In the genomic region with DNA sequence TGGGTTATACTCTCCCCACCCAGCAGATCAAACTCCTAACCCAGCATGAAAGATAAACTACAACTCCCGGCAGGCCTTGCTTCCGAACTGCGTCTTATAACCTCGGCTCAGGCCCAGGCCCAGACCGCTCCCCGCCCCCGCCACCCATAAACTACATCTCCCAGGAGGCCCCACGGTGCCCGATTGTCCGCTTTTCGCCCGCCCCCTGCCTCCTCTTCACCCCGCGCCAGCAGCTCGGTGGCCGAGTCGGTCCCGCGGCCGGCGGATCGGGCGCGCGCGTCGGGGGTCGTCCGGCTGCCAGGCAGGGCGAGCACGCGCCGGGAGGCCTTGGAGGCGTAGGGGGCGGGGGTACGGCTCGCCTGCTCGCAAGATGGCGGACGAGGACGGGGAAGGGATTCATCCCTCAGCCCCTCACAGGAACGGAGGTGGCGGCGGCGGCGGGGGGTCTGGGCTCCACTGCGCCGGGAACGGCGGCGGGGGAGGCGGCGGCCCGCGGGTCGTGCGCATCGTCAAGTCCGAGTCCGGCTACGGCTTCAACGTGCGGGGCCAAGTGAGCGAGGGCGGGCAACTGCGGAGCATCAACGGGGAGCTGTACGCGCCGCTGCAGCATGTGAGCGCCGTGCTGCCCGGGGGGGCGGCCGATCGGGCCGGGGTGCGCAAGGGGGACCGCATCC, we compare ENCODE assay signal across 1 cellular context.
TF ChIP-seq lines count a peak whose summit lies in the region.

Gene SNX27 (plus strand): TSS at position 219 of the 674 bp plus-strand sequence. CDS start 152 bp downstream, at position 371.

TF ChIP-seq in H1, 55 proteins besides CTCF, POLR2A, EP300 and RAD21:
- TF ChIP-seq, protein P1, sequence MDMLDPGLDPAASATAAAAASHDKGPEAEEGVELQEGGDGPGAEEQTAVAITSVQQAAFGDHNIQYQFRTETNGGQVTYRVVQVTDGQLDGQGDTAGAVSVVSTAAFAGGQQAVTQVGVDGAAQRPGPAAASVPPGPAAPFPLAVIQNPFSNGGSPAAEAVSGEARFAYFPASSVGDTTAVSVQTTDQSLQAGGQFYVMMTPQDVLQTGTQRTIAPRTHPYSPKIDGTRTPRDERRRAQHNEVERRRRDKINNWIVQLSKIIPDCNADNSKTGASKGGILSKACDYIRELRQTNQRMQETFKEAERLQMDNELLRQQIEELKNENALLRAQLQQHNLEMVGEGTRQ (IDR thresholded peaks at IDR 0.05; ENCODE audit: low read length): no peak
- TF ChIP-seq RNF2 (IDR thresholded peaks at IDR 0.05; ENCODE audit: borderline replicate concordance, low read depth, low read length, missing control alignments, poor library complexity, severe bottlenecking) (no peak), CBX8 (IDR thresholded peaks at IDR 0.05; ENCODE audit: borderline replicate concordance, low read depth, low read length) (no peak), SP2 (IDR thresholded peaks at IDR 0.05; ENCODE audit: low read length) (no peak), TAF1 (IDR thresholded peaks at IDR 0.05; ENCODE audit: low read depth, low read length) (peak; percentile 84), JUND (IDR thresholded peaks at IDR 0.05; ENCODE audit: low read length) (no peak; the same call in 1 of the 2 replicates), GABPA (IDR thresholded peaks at IDR 0.05; ENCODE audit: borderline replicate concordance, insufficient read depth, low read length) (no peak), CTBP2 (IDR thresholded peaks at IDR 0.05; ENCODE audit: borderline replicate concordance, insufficient read depth, insufficient read length, low read length) (no peak), CBX5 (IDR thresholded peaks at IDR 0.05; ENCODE audit: low read depth, low read length) (no peak), HDAC6 (IDR thresholded peaks at IDR 0.05; ENCODE audit: low read depth, low read length) (no peak), HDAC2 (IDR thresholded peaks at IDR 0.05; ENCODE audit: borderline replicate concordance in 1 of 2, low read depth in 2 of 2, low read length in 2 of 2) (no peak), SUZ12 (IDR thresholded peaks at IDR 0.05; ENCODE audit: low read length) (no peak), RBBP5 (IDR thresholded peaks at IDR 0.05; ENCODE audit: borderline replicate concordance, low read depth, low read length) (peak; percentile 95; the same call in 1 of the 2 replicates), CEBPB (IDR thresholded peaks at IDR 0.05; ENCODE audit: low read depth, low read length) (no peak), TAF7 (optimal IDR thresholded peaks at IDR 0.05; ENCODE audit: borderline replicate concordance, low read depth, low read length) (peak; percentile 52), ATF3 (IDR thresholded peaks at IDR 0.05; ENCODE audit: insufficient read depth, low read depth, low read length) (no peak), TCF12 (IDR thresholded peaks at IDR 0.05; ENCODE audit: low read depth, low read length) (no peak), SIX5 (IDR thresholded peaks at IDR 0.05; ENCODE audit: low read depth, low read length) (peak; percentile 92), POU5F1 (IDR thresholded peaks at IDR 0.05; ENCODE audit: low read depth, low read length) (no peak), NRF1 (IDR thresholded peaks at IDR 0.05; ENCODE audit: low read depth, low read length) (no peak), EZH2 (IDR thresholded peaks at IDR 0.05; ENCODE audit: low read depth, low read length, severe bottlenecking) (no peak), SP1 (IDR thresholded peaks at IDR 0.05; ENCODE audit: low read depth, low read length) (0 out of 2 replicates have a peak, but pooled peaks have one; percentile 26), MAX (IDR thresholded peaks at IDR 0.05) (no peak), CREB1 (IDR thresholded peaks at IDR 0.05) (peak; percentile 80), KDM4A (IDR thresholded peaks at IDR 0.05; ENCODE audit: low read depth, low read length, severe bottlenecking) (peak; percentile 41), SP4 (IDR thresholded peaks at IDR 0.05; ENCODE audit: low read length) (no peak), BACH1 (IDR thresholded peaks at IDR 0.05; ENCODE audit: low read length) (no peak), CHD1 (IDR thresholded peaks at IDR 0.05; ENCODE audit: low read depth, low read length) (no peak), JUN (IDR thresholded peaks at IDR 0.05; ENCODE audit: low read depth, low read length) (no peak), KDM5A (IDR thresholded peaks at IDR 0.05; ENCODE audit: low read length) (peak; percentile 56; the same call in 1 of the 2 replicates), YY1 (IDR thresholded peaks at IDR 0.05; ENCODE audit: low read depth, low read length) (peak; percentile 91), ASH2L (IDR thresholded peaks at IDR 0.05; ENCODE audit: low read length) (peak; percentile 94), POLR2AphosphoS5 (IDR thresholded peaks at IDR 0.05; ENCODE audit: low read depth, low read length) (peak; percentile 69; the same call in 1 of the 2 replicates), GTF2F1 (IDR thresholded peaks at IDR 0.05; ENCODE audit: borderline replicate concordance, low read depth, low read length) (no peak), MAFK (IDR thresholded peaks at IDR 0.05; ENCODE audit: low read depth, low read length) (no peak), RXRA (IDR thresholded peaks at IDR 0.05; ENCODE audit: insufficient read depth, low read depth, low read length) (no peak), SIRT6 (IDR thresholded peaks at IDR 0.05; ENCODE audit: low read length) (no peak), FOSL1 (IDR thresholded peaks at IDR 0.05; ENCODE audit: insufficient read depth, low read depth, low read length) (0 out of 2 replicates have a peak, but pooled peaks have one; percentile 8), RFX5 (IDR thresholded peaks at IDR 0.05; ENCODE audit: borderline replicate concordance, low read depth, low read length) (no peak), KDM1A (IDR thresholded peaks at IDR 0.05; ENCODE audit: borderline replicate concordance, low read length) (no peak), EGR1 (IDR thresholded peaks at IDR 0.05; ENCODE audit: borderline replicate concordance, low read depth, low read length) (peak; percentile 90; the same call in 1 of the 2 replicates), SAP30 (IDR thresholded peaks at IDR 0.05; ENCODE audit: insufficient read depth, insufficient replicate concordance, low read length) (no peak), TBP (IDR thresholded peaks at IDR 0.05; ENCODE audit: low read depth, low read length) (peak; percentile 30; the same call in 1 of the 2 replicates), CHD2 (IDR thresholded peaks at IDR 0.05; ENCODE audit: low read length) (no peak), TEAD4 (IDR thresholded peaks at IDR 0.05; ENCODE audit: low read depth, low read length) (no peak), SIN3A (conservative IDR thresholded peaks at IDR 0.05 in 1 of 2, IDR thresholded peaks at IDR 0.05 in 1 of 2; ENCODE audit: low read depth in 1 of 2, low read length in 2 of 2) (no peak; a peak in 1 of 4 replicates), BRCA1 (IDR thresholded peaks at IDR 0.05; ENCODE audit: low read depth, low read length) (no peak), PHF8 (conservative IDR thresholded peaks at IDR 0.05; ENCODE audit: low read depth, low read length) (peak; percentile 81), NANOG (IDR thresholded peaks at IDR 0.05; ENCODE audit: insufficient read depth, low read depth, low read length, poor library complexity, severe bottlenecking) (no peak), SRF (IDR thresholded peaks at IDR 0.05; ENCODE audit: low read depth, low read length) (no peak), BCL11A (IDR thresholded peaks at IDR 0.05; ENCODE audit: low read depth in 2 of 2, low read length in 2 of 2) (no peak), ZNF274 (IDR thresholded peaks at IDR 0.05; ENCODE audit: borderline replicate concordance, extremely low read depth, low read length) (no peak)
- TF ChIP-seq, protein P2, sequence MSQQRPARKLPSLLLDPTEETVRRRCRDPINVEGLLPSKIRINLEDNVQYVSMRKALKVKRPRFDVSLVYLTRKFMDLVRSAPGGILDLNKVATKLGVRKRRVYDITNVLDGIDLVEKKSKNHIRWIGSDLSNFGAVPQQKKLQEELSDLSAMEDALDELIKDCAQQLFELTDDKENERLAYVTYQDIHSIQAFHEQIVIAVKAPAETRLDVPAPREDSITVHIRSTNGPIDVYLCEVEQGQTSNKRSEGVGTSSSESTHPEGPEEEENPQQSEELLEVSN (IDR thresholded peaks at IDR 0.05): no peak
- TF ChIP-seq, protein P3, sequence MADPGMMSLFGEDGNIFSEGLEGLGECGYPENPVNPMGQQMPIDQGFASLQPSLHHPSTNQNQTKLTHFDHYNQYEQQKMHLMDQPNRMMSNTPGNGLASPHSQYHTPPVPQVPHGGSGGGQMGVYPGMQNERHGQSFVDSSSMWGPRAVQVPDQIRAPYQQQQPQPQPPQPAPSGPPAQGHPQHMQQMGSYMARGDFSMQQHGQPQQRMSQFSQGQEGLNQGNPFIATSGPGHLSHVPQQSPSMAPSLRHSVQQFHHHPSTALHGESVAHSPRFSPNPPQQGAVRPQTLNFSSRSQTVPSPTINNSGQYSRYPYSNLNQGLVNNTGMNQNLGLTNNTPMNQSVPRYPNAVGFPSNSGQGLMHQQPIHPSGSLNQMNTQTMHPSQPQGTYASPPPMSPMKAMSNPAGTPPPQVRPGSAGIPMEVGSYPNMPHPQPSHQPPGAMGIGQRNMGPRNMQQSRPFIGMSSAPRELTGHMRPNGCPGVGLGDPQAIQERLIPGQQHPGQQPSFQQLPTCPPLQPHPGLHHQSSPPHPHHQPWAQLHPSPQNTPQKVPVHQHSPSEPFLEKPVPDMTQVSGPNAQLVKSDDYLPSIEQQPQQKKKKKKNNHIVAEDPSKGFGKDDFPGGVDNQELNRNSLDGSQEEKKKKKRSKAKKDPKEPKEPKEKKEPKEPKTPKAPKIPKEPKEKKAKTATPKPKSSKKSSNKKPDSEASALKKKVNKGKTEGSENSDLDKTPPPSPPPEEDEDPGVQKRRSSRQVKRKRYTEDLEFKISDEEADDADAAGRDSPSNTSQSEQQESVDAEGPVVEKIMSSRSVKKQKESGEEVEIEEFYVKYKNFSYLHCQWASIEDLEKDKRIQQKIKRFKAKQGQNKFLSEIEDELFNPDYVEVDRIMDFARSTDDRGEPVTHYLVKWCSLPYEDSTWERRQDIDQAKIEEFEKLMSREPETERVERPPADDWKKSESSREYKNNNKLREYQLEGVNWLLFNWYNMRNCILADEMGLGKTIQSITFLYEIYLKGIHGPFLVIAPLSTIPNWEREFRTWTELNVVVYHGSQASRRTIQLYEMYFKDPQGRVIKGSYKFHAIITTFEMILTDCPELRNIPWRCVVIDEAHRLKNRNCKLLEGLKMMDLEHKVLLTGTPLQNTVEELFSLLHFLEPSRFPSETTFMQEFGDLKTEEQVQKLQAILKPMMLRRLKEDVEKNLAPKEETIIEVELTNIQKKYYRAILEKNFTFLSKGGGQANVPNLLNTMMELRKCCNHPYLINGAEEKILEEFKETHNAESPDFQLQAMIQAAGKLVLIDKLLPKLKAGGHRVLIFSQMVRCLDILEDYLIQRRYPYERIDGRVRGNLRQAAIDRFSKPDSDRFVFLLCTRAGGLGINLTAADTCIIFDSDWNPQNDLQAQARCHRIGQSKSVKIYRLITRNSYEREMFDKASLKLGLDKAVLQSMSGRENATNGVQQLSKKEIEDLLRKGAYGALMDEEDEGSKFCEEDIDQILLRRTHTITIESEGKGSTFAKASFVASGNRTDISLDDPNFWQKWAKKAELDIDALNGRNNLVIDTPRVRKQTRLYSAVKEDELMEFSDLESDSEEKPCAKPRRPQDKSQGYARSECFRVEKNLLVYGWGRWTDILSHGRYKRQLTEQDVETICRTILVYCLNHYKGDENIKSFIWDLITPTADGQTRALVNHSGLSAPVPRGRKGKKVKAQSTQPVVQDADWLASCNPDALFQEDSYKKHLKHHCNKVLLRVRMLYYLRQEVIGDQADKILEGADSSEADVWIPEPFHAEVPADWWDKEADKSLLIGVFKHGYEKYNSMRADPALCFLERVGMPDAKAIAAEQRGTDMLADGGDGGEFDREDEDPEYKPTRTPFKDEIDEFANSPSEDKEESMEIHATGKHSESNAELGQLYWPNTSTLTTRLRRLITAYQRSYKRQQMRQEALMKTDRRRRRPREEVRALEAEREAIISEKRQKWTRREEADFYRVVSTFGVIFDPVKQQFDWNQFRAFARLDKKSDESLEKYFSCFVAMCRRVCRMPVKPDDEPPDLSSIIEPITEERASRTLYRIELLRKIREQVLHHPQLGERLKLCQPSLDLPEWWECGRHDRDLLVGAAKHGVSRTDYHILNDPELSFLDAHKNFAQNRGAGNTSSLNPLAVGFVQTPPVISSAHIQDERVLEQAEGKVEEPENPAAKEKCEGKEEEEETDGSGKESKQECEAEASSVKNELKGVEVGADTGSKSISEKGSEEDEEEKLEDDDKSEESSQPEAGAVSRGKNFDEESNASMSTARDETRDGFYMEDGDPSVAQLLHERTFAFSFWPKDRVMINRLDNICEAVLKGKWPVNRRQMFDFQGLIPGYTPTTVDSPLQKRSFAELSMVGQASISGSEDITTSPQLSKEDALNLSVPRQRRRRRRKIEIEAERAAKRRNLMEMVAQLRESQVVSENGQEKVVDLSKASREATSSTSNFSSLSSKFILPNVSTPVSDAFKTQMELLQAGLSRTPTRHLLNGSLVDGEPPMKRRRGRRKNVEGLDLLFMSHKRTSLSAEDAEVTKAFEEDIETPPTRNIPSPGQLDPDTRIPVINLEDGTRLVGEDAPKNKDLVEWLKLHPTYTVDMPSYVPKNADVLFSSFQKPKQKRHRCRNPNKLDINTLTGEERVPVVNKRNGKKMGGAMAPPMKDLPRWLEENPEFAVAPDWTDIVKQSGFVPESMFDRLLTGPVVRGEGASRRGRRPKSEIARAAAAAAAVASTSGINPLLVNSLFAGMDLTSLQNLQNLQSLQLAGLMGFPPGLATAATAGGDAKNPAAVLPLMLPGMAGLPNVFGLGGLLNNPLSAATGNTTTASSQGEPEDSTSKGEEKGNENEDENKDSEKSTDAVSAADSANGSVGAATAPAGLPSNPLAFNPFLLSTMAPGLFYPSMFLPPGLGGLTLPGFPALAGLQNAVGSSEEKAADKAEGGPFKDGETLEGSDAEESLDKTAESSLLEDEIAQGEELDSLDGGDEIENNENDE (IDR thresholded peaks at IDR 0.05; ENCODE audit: insufficient replicate concordance, low read length): no peak
- TF ChIP-seq, protein P4, sequence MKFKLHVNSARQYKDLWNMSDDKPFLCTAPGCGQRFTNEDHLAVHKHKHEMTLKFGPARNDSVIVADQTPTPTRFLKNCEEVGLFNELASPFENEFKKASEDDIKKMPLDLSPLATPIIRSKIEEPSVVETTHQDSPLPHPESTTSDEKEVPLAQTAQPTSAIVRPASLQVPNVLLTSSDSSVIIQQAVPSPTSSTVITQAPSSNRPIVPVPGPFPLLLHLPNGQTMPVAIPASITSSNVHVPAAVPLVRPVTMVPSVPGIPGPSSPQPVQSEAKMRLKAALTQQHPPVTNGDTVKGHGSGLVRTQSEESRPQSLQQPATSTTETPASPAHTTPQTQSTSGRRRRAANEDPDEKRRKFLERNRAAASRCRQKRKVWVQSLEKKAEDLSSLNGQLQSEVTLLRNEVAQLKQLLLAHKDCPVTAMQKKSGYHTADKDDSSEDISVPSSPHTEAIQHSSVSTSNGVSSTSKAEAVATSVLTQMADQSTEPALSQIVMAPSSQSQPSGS (IDR thresholded peaks at IDR 0.05; ENCODE audit: low read length): no peak
